In genomic region chr16:16140537-16140936, GRCh38 we compare ENCODE assay signal across 27 cellular contexts.
"Had no signal": no experiment of that assay in that cellular context is flagged by ENCODE, and none has a peak within 500 bp of the region (broad histone marks: within the 10 kb centered on the region; RNA-seq: fewer than 3 reads in every experiment).

No MANE protein-coding gene starts in this region.

- H3K9ac ChIP-seq: neural progenitor cell, parathyroid adenoma had no signal

- H3K9me3 ChIP-seq: heart right ventricle, lower lobe of right lung, neutrophil, psoas muscle, spleen, testis, thyroid gland, transverse colon, upper lobe of left lung, vagina had no signal

- ATAC-seq: heart right ventricle; left lobe of liver; lower lobe of right lung; natural killer cell; psoas muscle; sciatic nerve; stimulated activated naive CD8-positive, alpha-beta T cell treated with anti-CD3 and anti-CD28 coated beads, Interleukin-15, amount 100 ng/mL, for 72 hours had no signal

- H3K27ac Mint-ChIP-seq: mesothelial cell of epicardium, natural killer cell, nephron progenitor cell, neural progenitor cell had no signal

- H3K9me3 Mint-ChIP-seq: mesothelial cell of epicardium; naive B cell; natural killer cell; nephron progenitor cell; neural progenitor cell; stimulated activated memory B cell treated with anti-CD40 and anti-IgM and Interleukin-4, amounts not matched to agents 10 μg/mL and 1 μg/mL and 100 μg/mL, for 72 hours; stimulated activated naive CD8-positive, alpha-beta T cell treated with anti-CD3 and anti-CD28 coated beads, Interleukin-15, amount 100 ng/mL, for 72 hours had no signal

- H3K27me3 Mint-ChIP-seq: naive B cell; stimulated activated memory B cell treated with anti-CD40 and anti-IgM and Interleukin-4, amounts not matched to agents 10 μg/mL and 1 μg/mL and 100 μg/mL, for 72 hours; stimulated activated naive CD8-positive, alpha-beta T cell treated with anti-CD3 and anti-CD28 coated beads, Interleukin-15, amount 100 ng/mL, for 72 hours had no signal

- H3K4me2 ChIP-seq: hepatocyte, neural progenitor cell had no signal

- H3K36me3 ChIP-seq: neural progenitor cell had no signal

- H3K4me3 ChIP-seq: heart right ventricle, hepatocyte, lower lobe of right lung, neural progenitor cell, psoas muscle, spleen, testis, thyroid gland, transverse colon, upper lobe of left lung, vagina had no signal

- H3K79me2 ChIP-seq: hepatocyte, parathyroid adenoma had no signal

- H3K4me1 Mint-ChIP-seq: mesothelial cell of epicardium; natural killer cell; nephron progenitor cell; neural progenitor cell; stimulated activated naive CD8-positive, alpha-beta T cell treated with anti-CD3 and anti-CD28 coated beads, Interleukin-15, amount 100 ng/mL, for 72 hours had no signal

- H3K4me1 ChIP-seq: lower lobe of right lung, neural progenitor cell, parathyroid adenoma, psoas muscle, spleen, testis, transverse colon, upper lobe of left lung, vagina had no signal

- H3K27me3 ChIP-seq: heart right ventricle, hepatocyte, neural progenitor cell, neutrophil, spleen, testis, thyroid gland, transverse colon, upper lobe of left lung, vagina had no signal

- H2AFZ ChIP-seq: hepatocyte, neural progenitor cell, parathyroid adenoma had no signal

- DNase-seq: heart right ventricle; islet precursor cell; lower lobe of right lung; mesendoderm; naive B cell; natural killer cell; nephron progenitor cell; occipital lobe; psoas muscle; small intestine; spleen; stimulated activated CD4-positive, alpha-beta T cell treated with anti-CD3 and anti-CD28 coated beads, Interleukin-4, amount 100 ng/mL, for 24 hours; stimulated activated naive CD4-positive, alpha-beta T cell treated with Interleukin-2 at 50 U/mL for 16 hours; stimulated activated naive CD8-positive, alpha-beta T cell treated with anti-CD3 and anti-CD28 coated beads, Interleukin-15, amount 100 ng/mL, for 72 hours; testis; thyroid gland; transverse colon; upper lobe of left lung had no signal

- H3K4me3 Mint-ChIP-seq: mesothelial cell of epicardium; naive B cell; natural killer cell; nephron progenitor cell; neural progenitor cell; stimulated activated memory B cell treated with anti-CD40 and anti-IgM and Interleukin-4, amounts not matched to agents 10 μg/mL and 1 μg/mL and 100 μg/mL, for 72 hours; stimulated activated naive CD8-positive, alpha-beta T cell treated with anti-CD3 and anti-CD28 coated beads, Interleukin-15, amount 100 ng/mL, for 72 hours had no signal

- H3K27ac ChIP-seq: heart right ventricle, hepatocyte, lower lobe of right lung, neural progenitor cell, neutrophil, parathyroid adenoma, psoas muscle, spleen, testis, thyroid gland, transverse colon, upper lobe of left lung, vagina had no signal
